28 cellular contexts compared by ENCODE assay signal in the genomic region with DNA sequence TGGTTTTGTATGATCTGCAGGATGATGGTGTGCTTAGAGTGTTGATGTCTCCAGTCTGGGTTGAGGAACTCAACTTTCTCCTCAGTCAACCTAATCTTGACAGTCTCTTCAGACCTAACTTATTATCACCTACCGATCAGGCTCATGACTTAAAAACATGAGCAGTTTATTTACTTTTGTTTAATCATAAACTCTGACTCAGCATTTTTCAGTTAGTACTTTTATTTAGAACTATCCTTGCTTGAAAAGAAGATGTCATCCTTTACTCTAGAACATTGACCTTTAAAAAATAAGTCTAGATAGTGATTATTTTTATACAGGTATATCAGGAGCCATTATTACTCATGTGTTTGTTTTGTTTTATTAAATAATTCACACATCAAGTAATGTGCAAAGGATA.
"Had no signal": no experiment of that assay in that cellular context is flagged by ENCODE, and none has a peak within 500 bp of the region (broad histone marks: within the 10 kb centered on the region; RNA-seq: fewer than 3 reads in every experiment).

No MANE protein-coding gene starts in this region.

- H3K4me3 ChIP-seq: left lung, lower lobe of right lung, pancreas, prostate gland, sigmoid colon, stomach, testis, thyroid gland, transverse colon, upper lobe of left lung had no signal

- H3K27me3 ChIP-seq: left lung, sigmoid colon, stomach, testis, thyroid gland, transverse colon, upper lobe of left lung had no signal

- H3K9me3 ChIP-seq: left lung, lower lobe of right lung, pancreas, prostate gland, sigmoid colon, stomach, testis, thyroid gland, transverse colon, upper lobe of left lung had no signal

- H3K4me1 ChIP-seq: left lung, lower lobe of right lung, pancreas, prostate gland, sigmoid colon, stomach, testis, thyroid gland, transverse colon, upper lobe of left lung had no signal

- H3K36me3 ChIP-seq: left lung, lower lobe of right lung, pancreas, prostate gland, sigmoid colon, stomach, thyroid gland, transverse colon, upper lobe of left lung had no signal

- FAIRE-seq: islet of Langerhans, pancreas, urothelium cell line had no signal

- ATAC-seq: left colon; left lung; lower lobe of right lung; naive thymus-derived CD8-positive, alpha-beta T cell; pancreas; right cardiac atrium; stimulated activated naive B cell treated with anti-CD40 and anti-IgM and Interleukin-4, amounts not matched to agents 10 μg/mL and 1 μg/mL and 100 μg/mL, for 72 hours; stimulated activated naive CD8-positive, alpha-beta T cell treated with anti-CD3 and anti-CD28 coated beads, Interleukin-15, Interleukin-2, amounts not matched to agents 100 U/mL and 50 U/mL, for 24 hours had no signal

- H3K27ac ChIP-seq: left lung, lower lobe of right lung, pancreas, prostate gland, sigmoid colon, stomach, testis, thyroid gland, transverse colon, upper lobe of left lung had no signal

- DNase-seq: hypothalamus; immature natural killer cell; kidney; left colon; left lung; lower lobe of right lung; mammary epithelial cell; naive thymus-derived CD8-positive, alpha-beta T cell; nucleus accumbens; pancreas; posterior cingulate gyrus; retina; right cardiac atrium; sigmoid colon; small intestine; stimulated activated CD4-positive, alpha-beta T cell treated with anti-CD3 and anti-CD28 coated beads, Interleukin-15, amount 100 ng/mL, for 24 hours; stimulated activated CD4-positive, alpha-beta T cell treated with anti-CD3 and anti-CD28 coated beads, Interleukin-2, amount 100 ng/mL, for 24 hours; stimulated activated CD4-positive, alpha-beta T cell treated with anti-CD3 and anti-CD28 coated beads, Interleukin-4, amount 100 ng/mL, for 1 hour; stimulated activated naive B cell treated with anti-CD40 and anti-IgM and Interleukin-4, amounts not matched to agents 10 μg/mL and 1 μg/mL and 100 μg/mL, for 72 hours; stimulated activated naive CD8-positive, alpha-beta T cell treated with anti-CD3 and anti-CD28 coated beads, Interleukin-15, Interleukin-2, amounts not matched to agents 100 U/mL and 50 U/mL, for 24 hours; stomach; testis; thyroid gland; transverse colon; upper lobe of left lung had no signal
